ENCODE assay signal across 20 cellular contexts in the genomic region with DNA sequence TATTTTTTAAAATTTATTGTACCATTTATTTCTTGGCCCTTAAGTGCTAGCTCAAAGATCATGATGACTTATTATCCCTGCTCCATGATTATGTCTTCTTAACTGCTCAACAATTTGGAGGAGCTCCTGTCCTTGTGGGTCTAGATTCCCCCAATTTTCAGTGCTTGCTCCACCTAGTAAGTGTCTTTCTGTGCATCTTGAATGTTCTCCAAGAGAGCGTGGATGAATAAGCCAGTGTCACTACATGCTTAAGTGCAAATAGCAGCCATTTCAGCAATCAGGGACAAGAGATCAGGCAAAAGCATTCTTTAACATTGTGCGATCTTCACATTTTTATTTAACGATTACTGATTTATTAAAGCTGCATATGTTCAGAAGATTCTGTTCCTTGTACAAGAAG.
DNase-seq lines count a peak whose midpoint lies in the region; ATAC-seq, FAIRE-seq and TF ChIP-seq lines count a peak whose summit lies in the region.
"Had no signal": no experiment of that assay in that cellular context is flagged by ENCODE, and none has a peak within 500 bp of the region (broad histone marks: within the 10 kb centered on the region; RNA-seq: fewer than 3 reads in every experiment).

No MANE protein-coding gene starts in this region.

- peak; percentile 27 for FAIRE-seq in H54 (lab: Jason Lieb, UNC)
- FAIRE-seq: D721Med, G401.6 had no signal

- DNase-seq in H54 (ENCODE audit: insufficient read length, low spot score) (no peak), caudate nucleus (lab: John Stamatoyannopoulos, UW) (no peak), nephron progenitor cell (no peak), Calu3 (no peak), DMS114 treated with DMSO at 0.1 percent for 48 hours (lab: John Stamatoyannopoulos, UW; ENCODE audit: unreplicated experiment) (no peak)
- DNase-seq: CD8-positive, alpha-beta memory T cell; DND-41; GOT3; KBM-7; NCI-H1105 treated with DMSO at 0.1 percent for 48 hours; NCI-H1694; NCI-H2081 treated with DMSO at 0.1 percent for 48 hours; NCI-H2227 treated with DMSO at 0.1 percent for 48 hours; NCI-H510A treated with DMSO at 0.1 percent for 48 hours; NCI-H774; SHP77 had no signal

- H3K4me1 Mint-ChIP-seq in nephron progenitor cell: peaks cover 10% of the 10 kb centered on the region
- peaks cover 19% of the 10 kb centered on the region for H3K4me1 Mint-ChIP-seq in Calu3 (ENCODE audit: low read depth, unreplicated experiment)
- H3K4me1 Mint-ChIP-seq: CD8-positive, alpha-beta memory T cell had no signal

- H3K27ac ChIP-seq in caudate nucleus (ENCODE audit: low read depth, low read length): peak overlapping the region; percentile 28
- H3K27ac ChIP-seq in temporal lobe (ENCODE audit: low read depth, low read length): peak overlapping the region; percentile 46

- intact Hi-C loops in Calu3 (cut with micrococcal nuclease; ENCODE audit: unreplicated experiment): no loop called here

- peaks cover 4% of the 10 kb centered on the region for H3K36me3 Mint-ChIP-seq in nephron progenitor cell (ENCODE audit: low read depth)
- no peaks in the 10 kb centered on the region for H3K36me3 Mint-ChIP-seq in Calu3 (ENCODE audit: insufficient read depth, unreplicated experiment)
- H3K36me3 Mint-ChIP-seq: CD8-positive, alpha-beta memory T cell had no signal

- TF ChIP-seq CTCF in nephron progenitor cell (IDR thresholded peaks at IDR 0.05) (no peak), Calu3 (IDR thresholded peaks at IDR 0.05; ENCODE audit: unreplicated experiment) (no peak)

- H3K27ac Mint-ChIP-seq in nephron progenitor cell (peak overlapping the region; percentile 60), Calu3 (ENCODE audit: unreplicated experiment) (no peak overlapping the region)
- H3K27ac Mint-ChIP-seq: CD8-positive, alpha-beta memory T cell had no signal

- H3K9me3 Mint-ChIP-seq in nephron progenitor cell (peaks cover 3% of the 10 kb centered on the region), Calu3 (ENCODE audit: low read depth, unreplicated experiment) (no peaks in the 10 kb centered on the region)
- H3K9me3 Mint-ChIP-seq: CD8-positive, alpha-beta memory T cell had no signal

- H3K27me3 Mint-ChIP-seq in nephron progenitor cell (ENCODE audit: low read depth, poor library complexity) (no peaks in the 10 kb centered on the region), Calu3 (ENCODE audit: unreplicated experiment) (no peaks in the 10 kb centered on the region)
- H3K27me3 Mint-ChIP-seq: CD8-positive, alpha-beta memory T cell had no signal

- TF ChIP-seq POLR2A in H54 (IDR thresholded peaks at IDR 0.05; ENCODE audit: low read depth, low read length): no peak

- no peak overlapping the region for H3K4me3 Mint-ChIP-seq in nephron progenitor cell
- no peak overlapping the region for H3K4me3 Mint-ChIP-seq in Calu3 (ENCODE audit: low read depth, unreplicated experiment)
- H3K4me3 Mint-ChIP-seq: CD8-positive, alpha-beta memory T cell had no signal

- CTCF ChIA-PET in Calu3 (lab: Charles Lee): no interaction called here

- no TSS peak for BruUV-seq in Calu3 (replicated peaks; lab: Mats Ljungman, UMichigan)

- ATAC-seq in HG03342 (IDR thresholded peaks at IDR 0.05; ENCODE audit: unreplicated experiment): no peak
